Comparison of ENCODE assay signal across 16 cellular contexts in the genomic region with DNA sequence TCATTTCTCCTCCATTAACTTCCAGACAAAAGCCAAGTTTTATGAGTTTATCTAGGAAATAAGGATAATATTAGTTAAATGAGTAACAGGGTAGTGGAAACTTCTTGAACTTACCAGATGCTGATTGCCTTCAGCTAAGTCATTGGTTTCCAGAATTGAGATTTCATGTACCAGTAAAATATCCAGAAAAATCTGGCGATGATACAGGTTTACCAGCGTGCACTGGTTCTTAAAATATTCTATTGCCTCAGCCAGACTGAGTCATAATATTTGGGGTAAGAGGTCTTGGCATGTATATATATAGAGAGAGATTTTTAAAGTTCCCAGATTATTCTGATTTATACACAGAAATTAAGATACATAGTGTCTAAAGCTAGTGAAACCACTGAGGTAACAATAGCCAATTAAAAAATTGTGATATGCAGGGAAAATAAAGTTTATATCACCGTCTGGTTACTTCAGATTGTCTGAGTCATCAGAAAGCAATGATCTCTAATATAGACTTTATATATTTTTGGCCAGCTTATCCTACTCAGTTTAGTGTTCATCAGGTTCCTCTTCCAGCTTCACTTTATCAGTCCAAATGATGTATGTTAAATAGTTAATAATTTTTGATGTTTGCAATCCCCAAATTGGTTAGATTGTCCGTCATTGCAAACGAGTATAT.
"Had no signal": no experiment of that assay in that cellular context is flagged by ENCODE, and none has a peak within 500 bp of the region (broad histone marks: within the 10 kb centered on the region; RNA-seq: fewer than 3 reads in every experiment).

No MANE protein-coding gene starts in this region.

- H3K36me3 ChIP-seq: adrenal gland had no signal

- DNase-seq: activated CD4-positive, alpha-beta T cell treated with anti-CD3 and anti-CD28 coated beads, Interleukin-2, amount 50 U/mL, for 48 hours; activated gamma-delta T cell; adrenal gland; caudate nucleus; foreskin keratinocyte; glutamatergic neuron; hippocampal formation; lower lobe of right lung; nephron progenitor cell; nucleus accumbens; posterior cingulate gyrus; stimulated activated CD4-positive, alpha-beta T cell treated with anti-CD3 and anti-CD28 coated beads, Interleukin-2, amount 100 ng/mL, for 24 hours; stimulated activated naive CD4-positive, alpha-beta T cell treated with Interleukin-2 at 50 U/mL for 16 hours; substantia nigra; tibial artery had no signal

- H3K4me3 ChIP-seq: adrenal gland, coronary artery, lower lobe of right lung, tibial artery had no signal

- ATAC-seq: foreskin keratinocyte, lower lobe of right lung had no signal

- H3K9me3 ChIP-seq: adrenal gland, lower lobe of right lung, tibial artery had no signal

- H3K4me1 ChIP-seq: adrenal gland, foreskin keratinocyte, lower lobe of right lung, tibial artery had no signal

- H3K27ac ChIP-seq: adrenal gland, coronary artery, foreskin keratinocyte, lower lobe of right lung, tibial artery had no signal

- H3K27me3 ChIP-seq: adrenal gland, foreskin keratinocyte, tibial artery had no signal
